Comparison of ENCODE assay signal across 2 cellular contexts in the genomic region with DNA sequence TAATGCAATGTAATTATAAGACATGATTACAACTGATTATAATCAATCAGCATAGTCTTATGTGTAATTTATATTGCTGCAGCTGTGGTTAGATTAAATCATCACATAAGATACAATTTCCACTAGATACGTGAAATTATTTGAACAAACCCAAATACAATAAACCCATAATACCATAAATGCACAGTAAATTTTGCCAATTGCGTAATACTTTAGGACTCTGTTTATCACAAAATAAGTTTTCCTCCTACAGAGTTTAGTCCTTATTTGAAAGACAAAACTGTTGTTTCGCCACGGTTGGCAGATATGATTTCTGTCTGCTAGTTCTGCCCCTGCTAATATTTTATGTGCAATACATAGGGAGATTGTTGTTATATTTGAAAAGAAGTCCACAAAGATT.
TF ChIP-seq lines count a peak whose summit lies in the region.

No MANE protein-coding gene starts in this region.

TF ChIP-seq in Ishikawa, 13 proteins besides CTCF, POLR2A, EP300 and RAD21 (continued from another document):
- TF ChIP-seq ZBTB7A (IDR thresholded peaks at IDR 0.05; ENCODE audit: low read depth), result no peak
- peak; percentile 52 for TF ChIP-seq CEBPB (IDR thresholded peaks at IDR 0.05)
TF ChIP-seq in Ishikawa: peak in this region for 1.

TF ChIP-seq in SK-N-SH, 30 proteins besides CTCF, POLR2A, EP300 and RAD21 (continued from another document):
- TF ChIP-seq, protein P1, sequence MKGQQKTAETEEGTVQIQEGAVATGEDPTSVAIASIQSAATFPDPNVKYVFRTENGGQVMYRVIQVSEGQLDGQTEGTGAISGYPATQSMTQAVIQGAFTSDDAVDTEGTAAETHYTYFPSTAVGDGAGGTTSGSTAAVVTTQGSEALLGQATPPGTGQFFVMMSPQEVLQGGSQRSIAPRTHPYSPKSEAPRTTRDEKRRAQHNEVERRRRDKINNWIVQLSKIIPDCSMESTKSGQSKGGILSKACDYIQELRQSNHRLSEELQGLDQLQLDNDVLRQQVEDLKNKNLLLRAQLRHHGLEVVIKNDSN (IDR thresholded peaks at IDR 0.05; ENCODE audit: borderline replicate concordance, low read depth), result no peak
